In genomic region chr10:101041252-101041761, GRCh38 we compare ENCODE assay signal across 8 cellular contexts. TPM values are rescaled to one million over a fixed set of nuclear protein-coding genes. Genes with fewer than 3 reads are reported as not detected.
A peak's percentile ranks its signal among the peaks of the same experiment; 100 is the strongest.
DNase-seq lines count a peak whose midpoint lies in the region; ATAC-seq and TF ChIP-seq lines count a peak whose summit lies in the region.

No MANE protein-coding gene starts in this region.

- H3K9me3 Mint-ChIP-seq in activated B cell treated with CpG ODN at 0.5 μM for 24 hours (no peaks in the 10 kb centered on the region), chondrocyte (ENCODE audit: low read depth) (no peaks in the 10 kb centered on the region)

- peaks cover 3% of the 10 kb centered on the region for H3K27me3 Mint-ChIP-seq in activated B cell treated with CpG ODN at 0.5 μM for 24 hours
- H3K27me3 Mint-ChIP-seq in chondrocyte (ENCODE audit: low read depth) = peaks cover 2% of the 10 kb centered on the region

- H3K36me3 Mint-ChIP-seq in activated B cell treated with CpG ODN at 0.5 μM for 24 hours (ENCODE audit: low read depth) (peaks cover 30% of the 10 kb centered on the region), chondrocyte (ENCODE audit: low read depth) (peaks cover 20% of the 10 kb centered on the region)

- H3K4me3 Mint-ChIP-seq in activated B cell treated with CpG ODN at 0.5 μM for 24 hours (no peak overlapping the region), chondrocyte (ENCODE audit: unreplicated experiment) (no peak overlapping the region)

- POLR2A ChIA-PET in activated B cell treated with CpG ODN at 0.5 μM for 24 hours (lab: Charles Lee) = interaction anchor here (0.6 to 2.9 kb wide), 9 partner anchors 9 to 1014 kb away, joined by 3 to 24 read pairs (median 7); partner anchors contain the start of genes ARMH3, KAZALD1, PDZD7 and SFXN3

- peak; percentile 86 for TF ChIP-seq CTCF in GM12873 (IDR thresholded peaks at IDR 0.05; ENCODE audit: insufficient read depth, low read depth, low read length, missing control alignments)
- TF ChIP-seq CTCF in activated B cell treated with CpG ODN at 0.5 μM for 24 hours (IDR thresholded peaks at IDR 0.05) = peak; percentile 47
- TF ChIP-seq CTCF in chondrocyte (IDR thresholded peaks at IDR 0.05) = peak; percentile 86
- peak in 1 of 3 donors; percentile 60 for TF ChIP-seq CTCF in lower leg skin (IDR thresholded peaks at IDR 0.05)

- intact Hi-C loops in activated B cell treated with CpG ODN at 0.5 μM for 24 hours (cut with micrococcal nuclease) (loop anchor here (1.0 to 5.0 kb wide), 5 partner anchors 27 to 251 kb away; no protein-coding TSS in a partner anchor), lower leg skin (cut with DNase I; ENCODE audit: low total_unique reads) (no loop called here)

- H3K27ac Mint-ChIP-seq in activated B cell treated with CpG ODN at 0.5 μM for 24 hours (no peak overlapping the region), chondrocyte (ENCODE audit: unreplicated experiment) (peak overlapping the region; percentile 73)

- 15 to 19% methylated on average over 6 of the region's 6 CpGs for WGBS in lower leg skin, 2 donors

- H3K4me1 Mint-ChIP-seq in activated B cell treated with CpG ODN at 0.5 μM for 24 hours (peaks cover 13% of the 10 kb centered on the region), chondrocyte (ENCODE audit: low read depth) (peaks cover 26% of the 10 kb centered on the region)

- no peak overlapping the region for H3K4me3 ChIP-seq in lower leg skin (ENCODE audit: low read depth, poor library complexity, severe bottlenecking)

- TF ChIP-seq POLR2A in lower leg skin (IDR thresholded peaks at IDR 0.05) = no peak

- peak; percentile 48 for ATAC-seq in HG03066 (IDR thresholded peaks at IDR 0.05; ENCODE audit: low read depth, unreplicated experiment)
- peak; percentile 82 for ATAC-seq in activated B cell treated with CpG ODN at 0.5 μM for 24 hours (ENCODE audit: low read depth)

- DNase-seq in A172 (ENCODE audit: low spot score) (peak; percentile 87), NCI-H446 (lab: John Stamatoyannopoulos, UW) (peak; percentile 11 to 69), activated B cell treated with CpG ODN at 0.5 μM for 24 hours (peak; percentile 48), chondrocyte (ENCODE audit: low spot score) (no peak), lower leg skin (ENCODE audit: low spot score in 2 of 2) (peak; percentile 86 to 94)
- peak; percentile 51 to 55 for DNase-seq in stimulated activated CD8-positive, alpha-beta memory T cell treated with anti-CD3 and anti-CD28 coated beads, Interleukin-2, amount 100 ng/mL, for 1 hour (ENCODE audit: low read depth in 2 of 2)

- CTCF ChIA-PET in activated B cell treated with CpG ODN at 0.5 μM for 24 hours (lab: Charles Lee) = interaction anchor here (0.9 to 5.9 kb wide), 9 partner anchors 10 to 402 kb away, joined by 3 to 58 read pairs (median 24); partner anchors contain the start of genes KAZALD1, PDZD7 and SFXN3

RNA-seq across cellular contexts. Expression of gene SFXN3, which starts 10.3 kb away (rescaled TPM):
- 78.0 and 80.5 TPM in 2 replicates for total RNA-seq in A172 (2014; rRNA removed; shearing (Covaris generic))
- 9.5 and 9.8 TPM in 2 replicates for total RNA-seq in activated B cell treated with CpG ODN at 0.5 μM for 24 hours
- total RNA-seq in chondrocyte = 92.4 to 101 TPM (median 96.9 TPM) in 3 replicates
- 100 to 1,000 TPM in 1 of 4 donors, 10 to 100 TPM in 3; 55.5 to 127 (median 79.6) TPM for total RNA-seq in lower leg skin

RNA-seq across cellular contexts. Expression of gene PDZD7, which starts 10.4 kb away (rescaled TPM):
- 2.2 and 5.0 TPM in 2 replicates for total RNA-seq in A172 (2014; rRNA removed; shearing (Covaris generic))
- total RNA-seq in activated B cell treated with CpG ODN at 0.5 μM for 24 hours (0.11 TPM in 1 of 2 replicates, not detected in the other), chondrocyte (1.4 to 1.8 TPM (median 1.7 TPM) in 3 replicates), lower leg skin (1 to 10 TPM; 1.5 to 9.0 (median 3.5) TPM)

RNA-seq across cellular contexts. Expression of gene KAZALD1, which starts 20.5 kb away (rescaled TPM):
- 19.3 and 25.0 TPM in 2 replicates for total RNA-seq in A172 (2014; rRNA removed; shearing (Covaris generic))
- total RNA-seq in activated B cell treated with CpG ODN at 0.5 μM for 24 hours (0.58 TPM in 1 of 2 replicates, not detected in the other), chondrocyte (18.9 to 43.4 TPM (median 19.8 TPM) in 3 replicates), lower leg skin (1 to 10 TPM; 2.2 to 6.1 (median 2.7) TPM)

RNA-seq across cellular contexts. Expression of gene LZTS2, which starts 41.7 kb away (rescaled TPM):
- total RNA-seq in A172 (2014; rRNA removed; shearing (Covaris generic)) = 66.5 and 76.9 TPM in 2 replicates
- total RNA-seq in activated B cell treated with CpG ODN at 0.5 μM for 24 hours (12.6 and 14.9 TPM in 2 replicates), chondrocyte (58.9 to 80.7 TPM (median 79.4 TPM) in 3 replicates), lower leg skin (10 to 100 TPM; 58.9 to 81.4 (median 71.2) TPM)

RNA-seq across cellular contexts. Expression of gene TWNK, which starts 54.0 kb away (rescaled TPM):
- total RNA-seq in A172 (2014; rRNA removed; shearing (Covaris generic)) = 6.4 and 25.1 TPM in 2 replicates
- total RNA-seq in activated B cell treated with CpG ODN at 0.5 μM for 24 hours = 19.2 and 20.5 TPM in 2 replicates
- total RNA-seq in chondrocyte = 4.8 to 6.6 TPM (median 5.4 TPM) in 3 replicates
- 1 to 10 TPM; 4.2 to 9.2 (median 6.4) TPM for total RNA-seq in lower leg skin
